In the genomic region with DNA sequence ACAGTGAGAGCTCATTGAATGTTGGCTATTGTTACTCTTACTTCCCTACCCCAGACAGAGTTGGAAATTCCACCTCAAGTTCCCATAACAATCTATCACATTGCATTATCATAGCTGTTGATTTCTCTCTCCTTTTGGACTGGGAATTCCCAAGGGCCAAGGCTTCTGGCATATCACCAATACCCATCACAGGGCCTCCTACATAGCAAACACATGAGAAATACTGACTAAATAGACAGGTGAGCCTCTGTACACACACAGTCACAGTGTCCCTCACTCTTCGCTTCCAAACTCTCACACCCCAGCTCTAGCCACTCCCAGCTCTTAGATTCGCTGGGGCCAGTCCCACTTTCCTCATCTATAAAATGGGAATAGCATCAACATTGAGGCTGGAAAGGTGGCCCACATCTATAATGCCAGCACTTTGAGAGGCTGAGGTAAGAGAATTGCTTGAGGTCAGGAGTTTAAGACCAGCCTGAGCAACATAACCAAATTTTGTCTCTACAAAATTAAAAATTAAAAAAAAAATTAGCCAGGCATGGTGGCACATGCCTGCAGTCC, we compare ENCODE assay signal across 1 cellular context.
TF ChIP-seq lines count a peak whose summit lies in the region.

No MANE protein-coding gene starts in this region.

TF ChIP-seq in HepG2, 621 proteins besides CTCF, POLR2A, EP300 and RAD21 (continued from another document):
- TF ChIP-seq, protein P1, sequence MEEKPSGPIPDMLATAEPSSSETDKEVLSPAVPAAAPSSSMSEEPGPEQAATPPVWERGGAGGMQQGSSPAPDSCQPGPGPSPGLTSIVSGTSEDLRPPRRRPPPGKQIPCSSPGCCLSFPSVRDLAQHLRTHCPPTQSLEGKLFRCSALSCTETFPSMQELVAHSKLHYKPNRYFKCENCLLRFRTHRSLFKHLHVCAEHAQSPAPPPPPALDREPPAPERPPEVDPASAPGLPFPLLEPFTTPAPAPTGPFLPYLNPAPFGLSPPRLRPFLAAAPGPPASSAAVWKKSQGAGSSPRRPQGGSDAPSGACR (CRISPR knock-in tag; IDR thresholded peaks at IDR 0.05): no peak
- TF ChIP-seq ZNF629 (CRISPR knock-in tag; conservative IDR thresholded peaks at IDR 0.05) (peak; percentile 92), ARID2 (CRISPR knock-in tag; IDR thresholded peaks at IDR 0.05; ENCODE audit: borderline replicate concordance) (no peak), CCAR2 (optimal IDR thresholded peaks at IDR 0.05; ENCODE audit: low read depth, low read length) (no peak), CBX5 (CRISPR knock-in tag; IDR thresholded peaks at IDR 0.05; ENCODE audit: borderline replicate concordance) (0 out of 2 replicates have a peak, but pooled peaks have one; percentile 12)
